ENCODE assay signal across 1 cellular context in genomic region chr5:132344775-132345514, GRCh38.
TF ChIP-seq lines count a peak whose summit lies in the region.

No MANE protein-coding gene starts in this region.

TF ChIP-seq in K562, 482 proteins besides CTCF, POLR2A, EP300 and RAD21 (continued from another document):
- TF ChIP-seq, protein P1, sequence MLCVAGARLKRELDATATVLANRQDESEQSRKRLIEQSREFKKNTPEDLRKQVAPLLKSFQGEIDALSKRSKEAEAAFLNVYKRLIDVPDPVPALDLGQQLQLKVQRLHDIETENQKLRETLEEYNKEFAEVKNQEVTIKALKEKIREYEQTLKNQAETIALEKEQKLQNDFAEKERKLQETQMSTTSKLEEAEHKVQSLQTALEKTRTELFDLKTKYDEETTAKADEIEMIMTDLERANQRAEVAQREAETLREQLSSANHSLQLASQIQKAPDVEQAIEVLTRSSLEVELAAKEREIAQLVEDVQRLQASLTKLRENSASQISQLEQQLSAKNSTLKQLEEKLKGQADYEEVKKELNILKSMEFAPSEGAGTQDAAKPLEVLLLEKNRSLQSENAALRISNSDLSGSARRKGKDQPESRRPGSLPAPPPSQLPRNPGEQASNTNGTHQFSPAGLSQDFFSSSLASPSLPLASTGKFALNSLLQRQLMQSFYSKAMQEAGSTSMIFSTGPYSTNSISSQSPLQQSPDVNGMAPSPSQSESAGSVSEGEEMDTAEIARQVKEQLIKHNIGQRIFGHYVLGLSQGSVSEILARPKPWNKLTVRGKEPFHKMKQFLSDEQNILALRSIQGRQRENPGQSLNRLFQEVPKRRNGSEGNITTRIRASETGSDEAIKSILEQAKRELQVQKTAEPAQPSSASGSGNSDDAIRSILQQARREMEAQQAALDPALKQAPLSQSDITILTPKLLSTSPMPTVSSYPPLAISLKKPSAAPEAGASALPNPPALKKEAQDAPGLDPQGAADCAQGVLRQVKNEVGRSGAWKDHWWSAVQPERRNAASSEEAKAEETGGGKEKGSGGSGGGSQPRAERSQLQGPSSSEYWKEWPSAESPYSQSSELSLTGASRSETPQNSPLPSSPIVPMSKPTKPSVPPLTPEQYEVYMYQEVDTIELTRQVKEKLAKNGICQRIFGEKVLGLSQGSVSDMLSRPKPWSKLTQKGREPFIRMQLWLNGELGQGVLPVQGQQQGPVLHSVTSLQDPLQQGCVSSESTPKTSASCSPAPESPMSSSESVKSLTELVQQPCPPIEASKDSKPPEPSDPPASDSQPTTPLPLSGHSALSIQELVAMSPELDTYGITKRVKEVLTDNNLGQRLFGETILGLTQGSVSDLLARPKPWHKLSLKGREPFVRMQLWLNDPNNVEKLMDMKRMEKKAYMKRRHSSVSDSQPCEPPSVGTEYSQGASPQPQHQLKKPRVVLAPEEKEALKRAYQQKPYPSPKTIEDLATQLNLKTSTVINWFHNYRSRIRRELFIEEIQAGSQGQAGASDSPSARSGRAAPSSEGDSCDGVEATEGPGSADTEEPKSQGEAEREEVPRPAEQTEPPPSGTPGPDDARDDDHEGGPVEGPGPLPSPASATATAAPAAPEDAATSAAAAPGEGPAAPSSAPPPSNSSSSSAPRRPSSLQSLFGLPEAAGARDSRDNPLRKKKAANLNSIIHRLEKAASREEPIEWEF (CRISPR knock-in tag; IDR thresholded peaks at IDR 0.05) = no peak
